8 cellular contexts compared by ENCODE assay signal in genomic region chr2:24613154-24613814, GRCh38.
DNase-seq lines count a peak whose midpoint lies in the region; ATAC-seq and TF ChIP-seq lines count a peak whose summit lies in the region.

No MANE protein-coding gene starts in this region.

- H3K27ac ChIP-seq in MM.1S (ENCODE audit: low read length) (no peak overlapping the region), iPS DF 6.9 (ENCODE audit: low read length) (no peak overlapping the region)

- no peak overlapping the region for H3K4me3 ChIP-seq in MM.1S (ENCODE audit: low read length)
- no peak overlapping the region for H3K4me3 ChIP-seq in iPS DF 6.9 (ENCODE audit: low read length)
- H3K4me3 ChIP-seq in lower leg skin (ENCODE audit: low read depth, poor library complexity, severe bottlenecking) = no peak overlapping the region

- no CpG with 5 or more reads among the region's 6 CpGs for WGBS in iPS DF 6.9 (ENCODE audit: insufficient coverage, insufficient read length)
- WGBS in lower leg skin, 2 donors = 75 to 84% methylated on average over 4 to 6 of the region's 6 CpGs

- TF ChIP-seq CTCF in Calu3 (IDR thresholded peaks at IDR 0.05; ENCODE audit: unreplicated experiment) (peak; percentile 43), MM.1S (IDR thresholded peaks at IDR 0.05; ENCODE audit: low read length) (peak; percentile 68), lower leg skin (IDR thresholded peaks at IDR 0.05) (no peak)

- no peaks in the 10 kb centered on the region for H3K27me3 ChIP-seq in MM.1S (replicated peaks; ENCODE audit: insufficient read depth, low read length)
- H3K27me3 ChIP-seq in iPS DF 6.9 (ENCODE audit: control insufficient read depth, insufficient read depth, low read length) = no peaks in the 10 kb centered on the region

- H3K9me2 ChIP-seq in MM.1S (replicated peaks; ENCODE audit: insufficient read depth, low read length) = no peaks in the 10 kb centered on the region

- ATAC-seq in GM18907 (IDR thresholded peaks at IDR 0.05; ENCODE audit: unreplicated experiment) = no peak

- H3K4me2 ChIP-seq in MM.1S (ENCODE audit: low read depth, low read length) = no peak overlapping the region

- DNase-seq in Calu3 (peak; percentile 30), GM19238 (ENCODE audit: insufficient read length, low spot score) (peak; percentile 16), MM.1S (peak; percentile 81), UCSD-AML1 (lab: John Stamatoyannopoulos, UW; ENCODE audit: unreplicated experiment) (peak; percentile 19), iPS DF 6.9 (ENCODE audit: low read depth, low spot score) (peak; percentile 52), lower leg skin (ENCODE audit: low spot score in 2 of 2) (no peak), posterior vena cava (ENCODE audit: low spot score) (no peak)

- CTCF ChIA-PET in Calu3 (lab: Charles Lee) = interaction anchor here (0.6 to 0.9 kb wide), 2 partner anchors 180 to 370 kb away, joined by 4 to 5 read pairs; partner anchors contain the start of genes CENPO and PTRHD1

- H3K4me1 ChIP-seq in MM.1S (ENCODE audit: low read length) = 0 out of 2 replicates have a peak, but pooled peaks cover 4% of the 10 kb centered on the region
- peaks cover 2% of the 10 kb centered on the region; the same call in 1 of the 2 replicates for H3K4me1 ChIP-seq in iPS DF 6.9 (ENCODE audit: control insufficient read depth, insufficient read depth, low read length)

- no peaks in the 10 kb centered on the region for H3K4me1 Mint-ChIP-seq in Calu3 (ENCODE audit: low read depth, unreplicated experiment)

- H4K20me1 ChIP-seq in MM.1S (ENCODE audit: insufficient read depth, low read length) = no peaks in the 10 kb centered on the region

- H3K36me3 Mint-ChIP-seq in Calu3 (ENCODE audit: insufficient read depth, unreplicated experiment) = no peaks in the 10 kb centered on the region

- no peaks in the 10 kb centered on the region for H3K9me3 Mint-ChIP-seq in Calu3 (ENCODE audit: low read depth, unreplicated experiment)

- no peak overlapping the region for H3K4me3 Mint-ChIP-seq in Calu3 (ENCODE audit: low read depth, unreplicated experiment)

- H3K36me3 ChIP-seq in MM.1S (replicated peaks; ENCODE audit: insufficient read depth, low read length) (no peaks in the 10 kb centered on the region), iPS DF 6.9 (ENCODE audit: control insufficient read depth, insufficient read depth, low read length) (no peaks in the 10 kb centered on the region)

- intact Hi-C loops in Calu3 (cut with micrococcal nuclease; ENCODE audit: unreplicated experiment) (loop anchor here (1.0 to 5.0 kb wide), 2 partner anchors 212 to 514 kb away; no protein-coding TSS in a partner anchor), lower leg skin (cut with DNase I; ENCODE audit: low total_unique reads) (no loop called here), posterior vena cava (cut with DNase I) (no loop called here)

- no peaks in the 10 kb centered on the region for H3F3A ChIP-seq in MM.1S (ENCODE audit: insufficient read depth, low read length)

- H3K79me2 ChIP-seq in MM.1S (ENCODE audit: low read length) = no peaks in the 10 kb centered on the region

- H3K27me3 Mint-ChIP-seq in Calu3 (ENCODE audit: unreplicated experiment) = no peaks in the 10 kb centered on the region

- no peak overlapping the region for H3K27ac Mint-ChIP-seq in Calu3 (ENCODE audit: unreplicated experiment)

- H2AFZ ChIP-seq in MM.1S (ENCODE audit: low read length) = no peak overlapping the region

- no peak for TF ChIP-seq POLR2A in lower leg skin (IDR thresholded peaks at IDR 0.05)

- BruUV-seq in Calu3 (replicated peaks; lab: Mats Ljungman, UMichigan) = no TSS peak

- H3K9ac ChIP-seq in MM.1S (ENCODE audit: low read length) = no peak overlapping the region

- H3K9me3 ChIP-seq in MM.1S (replicated peaks; ENCODE audit: insufficient read depth, low read length) (no peaks in the 10 kb centered on the region), iPS DF 6.9 (ENCODE audit: control insufficient read depth, insufficient read depth, low read length) (no peaks in the 10 kb centered on the region)

Comparison
In these comparisons a context has a peak if more than half of its experiments do, and no peak if none do; other contexts are left out.
1. DNase-seq: peak in Calu3 (single experiment), GM19238 (single experiment), MM.1S (single experiment), UCSD-AML1 (single experiment) and iPS DF 6.9 (single experiment); none in lower leg skin (0 of 2) and posterior vena cava (single experiment).
2. CTCF ChIP-seq: peak in Calu3 (single experiment) and MM.1S (single experiment); none in lower leg skin (0 of 3).